Comparison of ENCODE assay signal across 9 cellular contexts in genomic region chr12:67758119-67758873, GRCh38.
A peak's percentile ranks its signal among the peaks of the same experiment; 100 is the strongest.
DNase-seq lines count a peak whose midpoint lies in the region; ATAC-seq and TF ChIP-seq lines count a peak whose summit lies in the region.
"Had no signal": no experiment of that assay in that cellular context is flagged by ENCODE, and none has a peak within 500 bp of the region (broad histone marks: within the 10 kb centered on the region; RNA-seq: fewer than 3 reads in every experiment).

No MANE protein-coding gene starts in this region.

- no peak for TF ChIP-seq CTCF in neural progenitor cell (IDR thresholded peaks at IDR 0.05)

- no peak overlapping the region for H3K27ac ChIP-seq in neural progenitor cell

- H3K79me2 ChIP-seq in neural progenitor cell (ENCODE audit: low read depth), result no peaks in the 10 kb centered on the region

- CTCF ChIA-PET in T-cell (lab: Charles Lee), result no interaction called here

- peaks cover 23% of the 10 kb centered on the region for H3K4me1 Mint-ChIP-seq in neural progenitor cell
- peaks cover 11 to 14% (median 11%) of the 10 kb centered on the region in 3 donors for H3K4me1 Mint-ChIP-seq in T-cell

- peak; percentile 95 for ATAC-seq in HG02623 (IDR thresholded peaks at IDR 0.05; ENCODE audit: unreplicated experiment)
- peak; percentile 100 for ATAC-seq in HG03571 (IDR thresholded peaks at IDR 0.05; ENCODE audit: unreplicated experiment)
- ATAC-seq in T-cell (replicated peaks in 1 of 4), result no peak

- no peak overlapping the region for H3K4me3 ChIP-seq in neural progenitor cell

- peak; percentile 25 for DNase-seq in DMS53 (lab: John Stamatoyannopoulos, UW)
- no peak for DNase-seq in DMS53 treated with DMSO at 0.1 percent for 48 hours (lab: John Stamatoyannopoulos, UW; ENCODE audit: unreplicated experiment)
- DNase-seq in neural progenitor cell (ENCODE audit: low spot score), result no peak
- no peak for DNase-seq in COLO829 (ENCODE audit: low spot score)
- DNase-seq in T-cell, result no peak
- DNase-seq in NCI-H146 (lab: John Stamatoyannopoulos, UW), result no peak
- DNase-seq: 8988T had no signal

- no peak overlapping the region for H3K4me3 Mint-ChIP-seq in neural progenitor cell
- H3K4me3 Mint-ChIP-seq in T-cell, result no peak overlapping the region

- no peak overlapping the region for H3K4me2 ChIP-seq in neural progenitor cell

- H3K9me3 Mint-ChIP-seq in neural progenitor cell, result peaks cover 2% of the 10 kb centered on the region
- H3K9me3 Mint-ChIP-seq in T-cell, result no peaks in the 10 kb centered on the region

- H3K4me1 ChIP-seq in neural progenitor cell, result peaks cover 20% of the 10 kb centered on the region

- peaks cover 2% of the 10 kb centered on the region for H3K27me3 Mint-ChIP-seq in neural progenitor cell (ENCODE audit: insufficient read depth, low read depth)
- H3K27me3 Mint-ChIP-seq in T-cell, result no peaks in the 10 kb centered on the region

- POLR2A ChIA-PET in T-cell (lab: Charles Lee), result no interaction called here

- H3K36me3 Mint-ChIP-seq in neural progenitor cell (no peaks in the 10 kb centered on the region), T-cell (no peaks in the 10 kb centered on the region)

- no peaks in the 10 kb centered on the region for H3K36me3 ChIP-seq in neural progenitor cell

- no peaks in the 10 kb centered on the region for H3K27me3 ChIP-seq in neural progenitor cell

- H3K27ac Mint-ChIP-seq in neural progenitor cell (peak overlapping the region; percentile 48), T-cell (no peak overlapping the region)

- no peak overlapping the region for H3K9ac ChIP-seq in neural progenitor cell

- H3K9me3 ChIP-seq in neural progenitor cell (ENCODE audit: low read depth), result no peaks in the 10 kb centered on the region

- no peaks in the 10 kb centered on the region for H4K20me1 ChIP-seq in neural progenitor cell (ENCODE audit: low read depth)

- no peaks in the 10 kb centered on the region for H3F3A ChIP-seq in neural progenitor cell (ENCODE audit: low read depth)

- no peak overlapping the region for H2AFZ ChIP-seq in neural progenitor cell (replicated peaks)

Comparison
In these comparisons a context has a peak if more than half of its experiments do, and no peak if none do; other contexts are left out.
1. ATAC-seq: peak in HG02623 (single experiment) and HG03571 (single experiment); none in T-cell (0 of 4).